In genomic region chr16:46971271-46971670, GRCh38 we compare ENCODE assay signal across 1 cellular context.
TF ChIP-seq lines count a peak whose summit lies in the region.

No MANE protein-coding gene starts in this region.

TF ChIP-seq in WTC11, 78 proteins besides CTCF, POLR2A, EP300 and RAD21 (continued from another document):
- no peak for TF ChIP-seq AFF4 (CRISPR knock-in tag; IDR thresholded peaks at IDR 0.05; ENCODE audit: borderline replicate concordance)
